14 cellular contexts compared by ENCODE assay signal in the genomic region with DNA sequence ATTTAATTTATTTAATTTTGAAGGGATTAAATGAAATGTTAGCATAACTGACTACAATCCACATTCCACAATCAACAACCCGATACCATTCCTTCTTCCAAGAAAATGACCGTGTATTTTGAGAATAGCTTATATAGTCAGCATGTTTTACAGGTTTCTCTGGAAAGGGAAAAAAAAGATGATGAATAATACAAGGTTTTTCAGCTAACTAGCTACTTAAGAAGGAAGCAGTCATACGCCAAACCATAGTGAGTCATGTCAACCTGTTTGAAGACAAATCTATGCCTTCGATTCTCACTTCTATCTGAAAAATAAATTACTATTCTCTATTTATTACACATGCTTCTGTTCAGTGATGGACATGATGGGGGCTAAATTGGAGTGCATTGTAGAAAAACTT.
"Had no signal": no experiment of that assay in that cellular context is flagged by ENCODE, and none has a peak within 500 bp of the region (broad histone marks: within the 10 kb centered on the region; RNA-seq: fewer than 3 reads in every experiment).

No MANE protein-coding gene starts in this region.

- H3K4me3 ChIP-seq: hepatocyte, lower lobe of right lung had no signal

- H3K4me1 ChIP-seq: lower lobe of right lung had no signal

- DNase-seq: activated CD4-positive, alpha-beta T cell treated with anti-CD3 and anti-CD28 coated beads, Interleukin-2, amount 50 U/mL, for 48 hours; activated CD8-positive, alpha-beta memory T cell treated with anti-CD3 and anti-CD28 coated beads, Interleukin-2, amount 10 ng/mL, durations not matched to agents 7 days and 5 days; activated effector memory CD4-positive, alpha-beta T cell treated with Interleukin-2 at 50 U/mL for 16 hours; activated T-cell treated with anti-CD3 and anti-CD28 coated beads, Interleukin-2, amount 50 U/mL, for 24 hours; lower lobe of right lung; naive thymus-derived CD4-positive, alpha-beta T cell; stimulated activated CD4-positive, alpha-beta T cell treated with anti-CD3 and anti-CD28 coated beads, Interleukin-2, amount 100 ng/mL, for 24 hours; stimulated activated naive CD4-positive, alpha-beta T cell treated with Interleukin-2 at 50 U/mL for 16 hours; T-helper 2 cell; trophoblast cell had no signal

- H3K36me3 Mint-ChIP-seq: activated CD8-positive, alpha-beta memory T cell treated with anti-CD3 and anti-CD28 coated beads, Interleukin-2, amount 10 ng/mL, durations not matched to agents 7 days and 5 days; activated naive CD4-positive, alpha-beta T cell treated with anti-CD3 and anti-CD28 coated beads, Interleukin-2, amount 50 U/mL, for 24 hours; naive thymus-derived CD4-positive, alpha-beta T cell had no signal

- ATAC-seq: activated CD4-positive, CD25-positive, alpha-beta regulatory T cell treated with anti-CD3 and anti-CD28 coated beads, Interleukin-2, amount 50 U/mL, for 24 hours; activated CD8-positive, alpha-beta memory T cell treated with anti-CD3 and anti-CD28 coated beads, Interleukin-2, amount 10 ng/mL, durations not matched to agents 7 days and 5 days; lower lobe of right lung; naive thymus-derived CD4-positive, alpha-beta T cell had no signal

- H3K27me3 ChIP-seq: hepatocyte, neutrophil had no signal

- H3K4me1 Mint-ChIP-seq: activated CD8-positive, alpha-beta memory T cell treated with anti-CD3 and anti-CD28 coated beads, Interleukin-2, amount 10 ng/mL, durations not matched to agents 7 days and 5 days; activated naive CD4-positive, alpha-beta T cell treated with anti-CD3 and anti-CD28 coated beads, Interleukin-2, amount 50 U/mL, for 24 hours; naive thymus-derived CD4-positive, alpha-beta T cell had no signal

- H3K9me3 Mint-ChIP-seq: activated naive CD4-positive, alpha-beta T cell treated with anti-CD3 and anti-CD28 coated beads, Interleukin-2, amount 50 U/mL, for 24 hours; activated T-cell treated with anti-CD3 and anti-CD28 coated beads, Interleukin-2, amount 50 U/mL, for 24 hours had no signal

- H3K27ac ChIP-seq: hepatocyte, lower lobe of right lung, neutrophil had no signal

- H3K27ac Mint-ChIP-seq: activated CD8-positive, alpha-beta memory T cell treated with anti-CD3 and anti-CD28 coated beads, Interleukin-2, amount 10 ng/mL, durations not matched to agents 7 days and 5 days; activated naive CD4-positive, alpha-beta T cell treated with anti-CD3 and anti-CD28 coated beads, Interleukin-2, amount 50 U/mL, for 24 hours; activated T-cell treated with anti-CD3 and anti-CD28 coated beads, Interleukin-2, amount 50 U/mL, for 24 hours; naive thymus-derived CD4-positive, alpha-beta T cell had no signal

- H3K4me3 Mint-ChIP-seq: activated CD8-positive, alpha-beta memory T cell treated with anti-CD3 and anti-CD28 coated beads, Interleukin-2, amount 10 ng/mL, durations not matched to agents 7 days and 5 days; activated naive CD4-positive, alpha-beta T cell treated with anti-CD3 and anti-CD28 coated beads, Interleukin-2, amount 50 U/mL, for 24 hours; activated T-cell treated with anti-CD3 and anti-CD28 coated beads, Interleukin-2, amount 50 U/mL, for 24 hours; naive thymus-derived CD4-positive, alpha-beta T cell had no signal
